ENCODE assay signal across 8 cellular contexts in genomic region chrX:153927936-153928760, GRCh38. TPM values are rescaled to one million over a fixed set of nuclear protein-coding genes. Genes with fewer than 3 reads are reported as not detected.
DNase-seq lines count a peak whose midpoint lies in the region; ATAC-seq and TF ChIP-seq lines count a peak whose summit lies in the region.

No MANE protein-coding gene starts in this region.

- TF ChIP-seq RAD21 in Ishikawa (IDR thresholded peaks at IDR 0.05; ENCODE audit: low read depth): peak; percentile 8; the same call in 1 of the 2 replicates

- peak; percentile 64 for ATAC-seq in GM21619 (IDR thresholded peaks at IDR 0.05; ENCODE audit: unreplicated experiment)

- TF ChIP-seq CTCF in epithelial cell of proximal tubule (conservative IDR thresholded peaks at IDR 0.05; ENCODE audit: low read depth, low read length): peak; percentile 21

- DNase-seq in DMS53 (lab: John Stamatoyannopoulos, UW) (peak; percentile 99), OCI-M2 (lab: John Stamatoyannopoulos, UW; ENCODE audit: unreplicated experiment) (peak; percentile 48), epithelial cell of proximal tubule (ENCODE audit: low read depth) (peak; percentile 62), mucosa of gallbladder (ENCODE audit: low spot score) (peak; percentile 97)
- peak; percentile 95 for DNase-seq in activated T-cell treated with anti-CD3 and anti-CD28 coated beads, Interleukin-2, amount 50 U/mL, for 1 hour
- peak; percentile 92 for DNase-seq in stimulated activated CD8-positive, alpha-beta memory T cell treated with anti-CD3 and anti-CD28 coated beads, Interleukin-4, amount 100 ng/mL, for 24 hours (ENCODE audit: low read depth)

- TF ChIP-seq EP300 in Ishikawa (IDR thresholded peaks at IDR 0.05; ENCODE audit: borderline replicate concordance): peak; percentile 18; the same call in 1 of the 2 replicates

- H3K4me3 ChIP-seq in epithelial cell of proximal tubule (ENCODE audit: low read depth, low read length): peak overlapping the region; percentile 69

TF ChIP-seq in Ishikawa, 13 proteins besides CTCF, POLR2A, EP300 and RAD21:
- TF ChIP-seq NFIC (IDR thresholded peaks at IDR 0.05) (no peak), TCF12 (IDR thresholded peaks at IDR 0.05; ENCODE audit: low read depth) (peak; percentile 46), TAF1 (IDR thresholded peaks at IDR 0.05; ENCODE audit: low read depth) (no peak), CREB1 (IDR thresholded peaks at IDR 0.05; ENCODE audit: low read depth) (no peak), MAX (IDR thresholded peaks at IDR 0.05) (peak; percentile 60; the same call in 1 of the 2 replicates), YY1 (IDR thresholded peaks at IDR 0.05; ENCODE audit: low read depth) (no peak), FOXM1 (IDR thresholded peaks at IDR 0.05; ENCODE audit: borderline replicate concordance, low read depth) (no peak), CEBPB (IDR thresholded peaks at IDR 0.05) (no peak), EGR1 (IDR thresholded peaks at IDR 0.05) (no peak), ZBTB7A (IDR thresholded peaks at IDR 0.05; ENCODE audit: low read depth) (no peak), TEAD4 (IDR thresholded peaks at IDR 0.05) (no peak)
- TF ChIP-seq, protein P1, sequence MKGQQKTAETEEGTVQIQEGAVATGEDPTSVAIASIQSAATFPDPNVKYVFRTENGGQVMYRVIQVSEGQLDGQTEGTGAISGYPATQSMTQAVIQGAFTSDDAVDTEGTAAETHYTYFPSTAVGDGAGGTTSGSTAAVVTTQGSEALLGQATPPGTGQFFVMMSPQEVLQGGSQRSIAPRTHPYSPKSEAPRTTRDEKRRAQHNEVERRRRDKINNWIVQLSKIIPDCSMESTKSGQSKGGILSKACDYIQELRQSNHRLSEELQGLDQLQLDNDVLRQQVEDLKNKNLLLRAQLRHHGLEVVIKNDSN (IDR thresholded peaks at IDR 0.05): peak; percentile 94
- TF ChIP-seq, protein P2, sequence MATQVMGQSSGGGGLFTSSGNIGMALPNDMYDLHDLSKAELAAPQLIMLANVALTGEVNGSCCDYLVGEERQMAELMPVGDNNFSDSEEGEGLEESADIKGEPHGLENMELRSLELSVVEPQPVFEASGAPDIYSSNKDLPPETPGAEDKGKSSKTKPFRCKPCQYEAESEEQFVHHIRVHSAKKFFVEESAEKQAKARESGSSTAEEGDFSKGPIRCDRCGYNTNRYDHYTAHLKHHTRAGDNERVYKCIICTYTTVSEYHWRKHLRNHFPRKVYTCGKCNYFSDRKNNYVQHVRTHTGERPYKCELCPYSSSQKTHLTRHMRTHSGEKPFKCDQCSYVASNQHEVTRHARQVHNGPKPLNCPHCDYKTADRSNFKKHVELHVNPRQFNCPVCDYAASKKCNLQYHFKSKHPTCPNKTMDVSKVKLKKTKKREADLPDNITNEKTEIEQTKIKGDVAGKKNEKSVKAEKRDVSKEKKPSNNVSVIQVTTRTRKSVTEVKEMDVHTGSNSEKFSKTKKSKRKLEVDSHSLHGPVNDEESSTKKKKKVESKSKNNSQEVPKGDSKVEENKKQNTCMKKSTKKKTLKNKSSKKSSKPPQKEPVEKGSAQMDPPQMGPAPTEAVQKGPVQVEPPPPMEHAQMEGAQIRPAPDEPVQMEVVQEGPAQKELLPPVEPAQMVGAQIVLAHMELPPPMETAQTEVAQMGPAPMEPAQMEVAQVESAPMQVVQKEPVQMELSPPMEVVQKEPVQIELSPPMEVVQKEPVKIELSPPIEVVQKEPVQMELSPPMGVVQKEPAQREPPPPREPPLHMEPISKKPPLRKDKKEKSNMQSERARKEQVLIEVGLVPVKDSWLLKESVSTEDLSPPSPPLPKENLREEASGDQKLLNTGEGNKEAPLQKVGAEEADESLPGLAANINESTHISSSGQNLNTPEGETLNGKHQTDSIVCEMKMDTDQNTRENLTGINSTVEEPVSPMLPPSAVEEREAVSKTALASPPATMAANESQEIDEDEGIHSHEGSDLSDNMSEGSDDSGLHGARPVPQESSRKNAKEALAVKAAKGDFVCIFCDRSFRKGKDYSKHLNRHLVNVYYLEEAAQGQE (IDR thresholded peaks at IDR 0.05; ENCODE audit: low read depth): no peak
TF ChIP-seq in Ishikawa: peak in this region for 3.

RNA-seq across cellular contexts. Expression of gene ARHGAP4, which starts 2.1 kb away (rescaled TPM):
- total RNA-seq in epithelial cell of proximal tubule (11.6 and 20.2 TPM in 2 replicates), mucosa of gallbladder (53.8 TPM)

RNA-seq across cellular contexts. Expression of gene NAA10, which starts 6.7 kb away (rescaled TPM):
- total RNA-seq in epithelial cell of proximal tubule (88.0 and 171 TPM in 2 replicates), mucosa of gallbladder (81.6 TPM)

RNA-seq across cellular contexts. Expression of gene RENBP, which starts 16.3 kb away (rescaled TPM):
- total RNA-seq in epithelial cell of proximal tubule (0.92 and 1.5 TPM in 2 replicates), mucosa of gallbladder (19.5 TPM)

RNA-seq across cellular contexts. Expression of gene AVPR2, which starts 23.7 kb away (rescaled TPM):
- total RNA-seq in epithelial cell of proximal tubule (0.22 and 1.4 TPM in 2 replicates), mucosa of gallbladder (1.1 TPM)

RNA-seq across cellular contexts. Expression of gene L1CAM, which starts 42.2 kb away (rescaled TPM):
- total RNA-seq in epithelial cell of proximal tubule (35.7 and 62.1 TPM in 2 replicates), mucosa of gallbladder (10.0 TPM)

Comparison
In these comparisons a context has a peak if more than half of its experiments do, and no peak if none do; other contexts are left out.
1. Peak in every context shown above with its lines: DNase-seq, ATAC-seq and H3K4me3 ChIP-seq.
2. DNase-seq: peak in every context shown above with its lines; median percentile 99 in DMS53; 97 in mucosa of gallbladder; 95 in activated T-cell treated with anti-CD3 and anti-CD28 coated beads, Interleukin-2, amount 50 U/mL, for 1 hour; 92 in stimulated activated CD8-positive, alpha-beta memory T cell treated with anti-CD3 and anti-CD28 coated beads, Interleukin-4, amount 100 ng/mL, for 24 hours; 62 in epithelial cell of proximal tubule; 48 in OCI-M2.